In the genomic region with DNA sequence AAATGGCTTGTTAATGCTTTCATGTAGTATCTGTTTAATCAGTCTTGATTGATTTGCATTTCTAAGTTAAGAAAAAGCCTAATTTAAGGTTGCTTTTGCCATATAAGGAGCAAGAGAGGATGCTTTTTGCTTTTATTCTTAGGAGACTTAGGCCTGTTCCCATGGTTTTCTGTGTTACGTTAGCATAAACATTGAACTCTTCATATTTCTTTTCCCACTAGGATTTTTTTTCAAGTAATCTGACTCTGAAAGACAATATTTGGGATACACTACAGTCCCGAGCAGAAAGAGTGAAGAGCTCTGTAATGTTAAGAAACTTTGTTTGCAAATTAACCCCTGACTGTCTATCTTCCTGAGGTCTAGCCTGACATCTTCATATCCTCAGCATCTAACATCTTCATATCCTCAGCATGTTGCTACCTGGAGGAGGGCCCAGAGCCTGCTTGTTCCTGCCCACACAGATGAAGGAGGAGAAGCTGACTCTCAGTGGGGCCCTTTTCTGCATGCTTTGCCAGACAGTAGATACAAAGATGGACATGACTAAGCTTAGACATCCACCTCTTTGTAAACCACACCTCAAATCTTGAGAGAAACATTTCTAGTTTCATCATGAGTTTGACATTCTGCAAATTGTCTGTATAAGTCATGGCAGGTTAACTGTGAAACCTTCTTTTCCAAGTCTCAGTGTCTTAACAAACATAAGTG, we compare ENCODE assay signal across 1 cellular context.
TF ChIP-seq lines count a peak whose summit lies in the region.

No MANE protein-coding gene starts in this region.

TF ChIP-seq in SK-N-SH, 30 proteins besides CTCF, POLR2A, EP300 and RAD21 (continued from another document):
- TF ChIP-seq FOXJ3 (CRISPR knock-in tag; IDR thresholded peaks at IDR 0.05) (no peak), MEF2A (IDR thresholded peaks at IDR 0.05; ENCODE audit: borderline replicate concordance, low read depth) (no peak)
